In genomic region chr10:102646610-102647432, GRCh38 we compare ENCODE assay signal across 8 cellular contexts. TPM values are rescaled to one million over a fixed set of nuclear protein-coding genes. Genes with fewer than 3 reads are reported as not detected.
DNase-seq lines count a peak whose midpoint lies in the region; ATAC-seq and TF ChIP-seq lines count a peak whose summit lies in the region.

No MANE protein-coding gene starts in this region.

- H3K36me3 ChIP-seq in smooth muscle cell (ENCODE audit: low read depth), result no peaks in the 10 kb centered on the region

- peak overlapping the region; percentile 95 for H3K27ac ChIP-seq in smooth muscle cell (ENCODE audit: low read depth)

- DNase-seq in GM12865 (ENCODE audit: low read depth) (peak; percentile 72), RPMI8226 (peak; percentile 31), astrocyte of the spinal cord (ENCODE audit: low read depth, low spot score) (peak; percentile 37), smooth muscle cell (lab: John Stamatoyannopoulos, UW; ENCODE audit: unreplicated experiment) (no peak), DMS53 (lab: John Stamatoyannopoulos, UW) (no peak), NCI-H226 (no peak)

- peak overlapping the region; percentile 90 for H3K9ac ChIP-seq in smooth muscle cell (ENCODE audit: low read depth)

- H3K4me3 ChIP-seq in GM12865 (ENCODE audit: low read depth, low read length) (peak overlapping the region; percentile 90), astrocyte of the spinal cord (ENCODE audit: low read depth, low read length) (peak overlapping the region; percentile 85), iPS-18c (ENCODE audit: insufficient read depth, low read depth, low read length) (peak overlapping the region; percentile 89), smooth muscle cell (peak overlapping the region; percentile 96)

- H4K20me1 ChIP-seq in smooth muscle cell (ENCODE audit: low read depth), result peaks cover 71% of the 10 kb centered on the region

- peaks cover 26% of the 10 kb centered on the region for H3F3A ChIP-seq in smooth muscle cell (ENCODE audit: low read depth)

- peak overlapping the region; percentile 100 for H3K4me2 ChIP-seq in smooth muscle cell

- in situ Hi-C loops in astrocyte of the spinal cord (cut with HindIII; ENCODE audit: low sequenced_read_pairs), result no loop called here

- ATAC-seq in GM18868 (IDR thresholded peaks at IDR 0.05; ENCODE audit: unreplicated experiment), result no peak

- H3K9me3 ChIP-seq in iPS-18c (ENCODE audit: control insufficient read depth, insufficient read depth, low read length) (no peaks in the 10 kb centered on the region), smooth muscle cell (replicated peaks; ENCODE audit: low read depth) (no peaks in the 10 kb centered on the region)

- 51% methylated on average over 18 of the region's 18 CpGs for WGBS in smooth muscle cell (ENCODE audit: low lambda C conversion rate)

- H2AFZ ChIP-seq in smooth muscle cell (ENCODE audit: low read depth), result no peak overlapping the region

- peaks cover 48% of the 10 kb centered on the region for H3K4me1 ChIP-seq in smooth muscle cell (ENCODE audit: low read depth)

- TF ChIP-seq CTCF in GM12865 (IDR thresholded peaks at IDR 0.05; ENCODE audit: insufficient read depth, low read depth, low read length, missing control alignments), result no peak
- no peak for TF ChIP-seq CTCF in astrocyte of the spinal cord (IDR thresholded peaks at IDR 0.05; ENCODE audit: low read depth, low read length)
- no peak for TF ChIP-seq CTCF in smooth muscle cell (IDR thresholded peaks at IDR 0.05; ENCODE audit: borderline replicate concordance, insufficient read depth, poor library complexity, severe bottlenecking)

- peaks cover 70% of the 10 kb centered on the region for H3K79me2 ChIP-seq in smooth muscle cell (ENCODE audit: low read depth)

- no peaks in the 10 kb centered on the region for H3K27me3 ChIP-seq in smooth muscle cell (ENCODE audit: low read depth)

RNA-seq across cellular contexts. Expression of gene TRIM8, which starts 2.5 kb away (rescaled TPM):
- 64.1 and 78.8 TPM in 2 replicates for total RNA-seq in smooth muscle cell
- polyA plus RNA-seq in smooth muscle cell, result 77.8 and 78.0 TPM in 2 replicates

Comparison
In these comparisons a context has a peak if more than half of its experiments do, and no peak if none do; other contexts are left out.
1. DNase-seq: peak in GM12865 (single experiment), RPMI8226 (single experiment) and astrocyte of the spinal cord (single experiment); none in smooth muscle cell (single experiment), DMS53 (single experiment) and NCI-H226 (single experiment).
2. Peak in every context shown above with its lines, with median percentiles within 50 percentile points of each other: H3K4me3 ChIP-seq.